In genomic region chr7:123265853-123266252, GRCh38 we compare ENCODE assay signal across 9 cellular contexts.
"Had no signal": no experiment of that assay in that cellular context is flagged by ENCODE, and none has a peak within 500 bp of the region (broad histone marks: within the 10 kb centered on the region; RNA-seq: fewer than 3 reads in every experiment).

No MANE protein-coding gene starts in this region.

- H2AFZ ChIP-seq: GM23338 had no signal

- FAIRE-seq: H1, H54, HTR-8/SVneo, K562 had no signal

- DNase-seq: H9, HCEC 1CT, IMR-90, KG1 had no signal

- H3K4me2 ChIP-seq: GM23338 had no signal

- H3K4me3 ChIP-seq: GM23338, K562 had no signal

- ATAC-seq: GM23338, K562 had no signal
